In the genomic region with DNA sequence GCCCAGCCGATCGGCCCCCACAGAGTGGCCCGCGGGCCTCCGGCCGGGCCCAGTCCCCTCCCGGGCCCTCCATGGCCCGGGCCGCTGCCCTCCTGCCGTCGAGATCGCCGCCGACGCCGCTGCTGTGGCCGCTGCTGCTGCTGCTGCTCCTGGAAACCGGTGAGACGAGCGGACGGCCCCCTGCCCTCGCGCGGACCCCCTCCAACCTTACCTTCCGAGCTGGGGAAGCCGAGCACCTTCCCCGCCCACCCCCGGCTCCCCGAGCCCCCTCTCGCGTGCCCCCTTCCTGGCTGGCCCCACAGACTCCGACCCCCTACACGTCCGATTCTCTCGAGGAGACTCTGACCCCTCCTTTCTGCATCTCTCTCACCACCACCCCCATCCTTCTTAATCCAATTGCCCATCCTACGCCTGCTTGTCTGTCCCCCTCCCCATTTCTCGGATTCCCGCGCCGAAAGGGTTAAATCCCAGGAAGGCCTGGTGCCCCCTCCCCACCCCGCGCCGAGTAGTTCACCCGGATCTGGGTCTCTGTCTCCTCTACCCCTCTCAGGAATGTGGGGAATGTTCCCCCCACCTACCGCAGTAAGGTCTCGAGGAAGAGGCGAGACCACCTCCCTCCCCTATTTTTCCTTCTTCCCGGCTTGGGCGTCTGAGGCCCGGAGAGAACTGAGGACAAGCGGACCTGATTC, we compare ENCODE assay signal across 8 cellular contexts. TPM values are rescaled to one million over a fixed set of nuclear protein-coding genes. Genes with fewer than 3 reads are reported as not detected.
DNase-seq lines count a peak whose midpoint lies in the region; ATAC-seq and TF ChIP-seq lines count a peak whose summit lies in the region.

No MANE protein-coding gene starts in this region.

- H3K36me3 ChIP-seq in BLaER1 (no peaks in the 10 kb centered on the region; the same call in 1 of the 2 replicates), KMS-11 (ENCODE audit: insufficient read depth) (no peaks in the 10 kb centered on the region), aorta (ENCODE audit: control insufficient read depth in 1 of 2, insufficient read depth in 2 of 2, low read length in 1 of 2) (no peaks in the 10 kb centered on the region)

- peak overlapping the region; percentile 99 for H3K4me3 ChIP-seq in BLaER1
- H3K4me3 ChIP-seq in KMS-11 (IDR thresholded peaks at IDR 0.05; ENCODE audit: insufficient read depth, low read depth, low read length) = no peak overlapping the region
- peak overlapping the region; percentile 76 to 88 for H3K4me3 ChIP-seq in aorta (ENCODE audit: low read length in 2 of 2)

- H3K27ac ChIP-seq in BLaER1 = peak overlapping the region; percentile 99
- no peak overlapping the region for H3K27ac ChIP-seq in KMS-11
- peak overlapping the region; percentile 59 for H3K27ac ChIP-seq in caudate nucleus (ENCODE audit: low read depth, low read length)
- H3K27ac ChIP-seq in aorta (ENCODE audit: low read depth in 1 of 2, low read length in 2 of 2) = peak overlapping the region; percentile 51 to 80

- H3K4me1 ChIP-seq in BLaER1 (peaks cover 50% of the 10 kb centered on the region), KMS-11 (ENCODE audit: low read depth, poor library complexity, severe bottlenecking) (peaks cover 16% of the 10 kb centered on the region), aorta (ENCODE audit: control insufficient read depth in 1 of 2, insufficient read depth in 2 of 2, low read length in 2 of 2) (no peaks in the 10 kb centered on the region)

- intact Hi-C loops in aorta (cut with DNase I) = no loop called here

- DNase-seq in caudate nucleus (lab: John Stamatoyannopoulos, UW) = no peak
- DNase-seq in memory B cell (ENCODE audit: low spot score in 2 of 2) = no peak
- DNase-seq in aorta = peak; percentile 77 to 83
- no peak for DNase-seq in DMS153 (lab: John Stamatoyannopoulos, UW)
- DNase-seq in activated CD4-positive, CD25-positive, alpha-beta regulatory T cell (lab: John Stamatoyannopoulos, UW) = no peak

- H3K9me3 ChIP-seq in BLaER1 = no peaks in the 10 kb centered on the region
- no peaks in the 10 kb centered on the region for H3K9me3 ChIP-seq in aorta (ENCODE audit: control insufficient read depth, low read length)

- H3K27ac Mint-ChIP-seq in memory B cell = no peak overlapping the region

- peaks cover 3% of the 10 kb centered on the region for H3K9me3 Mint-ChIP-seq in memory B cell

- H4K20me1 ChIP-seq in BLaER1 = peaks cover 39% of the 10 kb centered on the region
- H4K20me1 ChIP-seq in KMS-11 (ENCODE audit: insufficient read depth) = no peaks in the 10 kb centered on the region

- peak overlapping the region; percentile 71 for H3K4me3 Mint-ChIP-seq in memory B cell

- TF ChIP-seq CTCF in KMS-11 (conservative IDR thresholded peaks at IDR 0.05; ENCODE audit: low read depth, low read length) = no peak

- H3K79me2 ChIP-seq in KMS-11 (ENCODE audit: insufficient read depth, low read depth) = no peaks in the 10 kb centered on the region

- H3K4me2 ChIP-seq in BLaER1 (peak overlapping the region; percentile 99), KMS-11 (peak overlapping the region; percentile 58)

- H3K36me3 Mint-ChIP-seq in memory B cell = peaks cover 7% of the 10 kb centered on the region

- peak overlapping the region; percentile 84 for H2AFZ ChIP-seq in KMS-11 (ENCODE audit: low read depth)

- no peak for ATAC-seq in memory B cell (ENCODE audit: low read depth)
- ATAC-seq in aorta (ENCODE audit: low FRiP score) = no peak
- ATAC-seq in GM19395 (IDR thresholded peaks at IDR 0.05; ENCODE audit: unreplicated experiment) = no peak

- 0 to 1% methylated on average over 30 to 51 of the region's 51 CpGs for WGBS in aorta, 2 donors

- H3K9ac ChIP-seq in BLaER1 (peak overlapping the region; percentile 98), KMS-11 (peak overlapping the region; percentile 65; the same call in 1 of the 2 replicates)

- peaks cover 31% of the 10 kb centered on the region for H3K27me3 Mint-ChIP-seq in memory B cell

- H3K27me3 ChIP-seq in BLaER1 (no peaks in the 10 kb centered on the region), KMS-11 (ENCODE audit: insufficient read depth, low read depth) (peaks cover 19% of the 10 kb centered on the region), aorta (ENCODE audit: control insufficient read depth in 1 of 2, insufficient read depth in 2 of 2, low read length in 1 of 2) (no peaks in the 10 kb centered on the region)

- peaks cover 27% of the 10 kb centered on the region for H3K4me1 Mint-ChIP-seq in memory B cell

RNA-seq across cellular contexts. Expression of a gene that starts 0.5 kb away (rescaled TPM):
- total RNA-seq in aorta = 10 to 100 TPM; 88.2 to 97.8 TPM
- 10 to 100 TPM; 27.8 to 49.5 TPM for polyA plus RNA-seq in aorta

RNA-seq across cellular contexts. Expression of a gene that starts 37.7 kb away (rescaled TPM):
- 100 to 1,000 TPM; 146 to 161 TPM for total RNA-seq in aorta
- 100 to 1,000 TPM in 1 of 2 donors, 10 to 100 TPM in 1; 43.1 to 109 TPM for polyA plus RNA-seq in aorta

RNA-seq across cellular contexts. Expression of a gene that starts 44.5 kb away (rescaled TPM):
- 10 to 100 TPM; 22.3 to 23.6 TPM for total RNA-seq in aorta
- 10 to 100 TPM in 1 of 2 donors, 1 to 10 TPM in 1; 8.9 to 14.8 TPM for polyA plus RNA-seq in aorta

RNA-seq across cellular contexts. Expression of a gene that starts 59.0 kb away (rescaled TPM):
- total RNA-seq in aorta = 100 to 1,000 TPM in 1 of 2 donors, 10 to 100 TPM in 1; 96.1 to 105 TPM
- polyA plus RNA-seq in aorta = 100 to 1,000 TPM; 207 to 455 TPM

Comparison
In these comparisons a context has a peak if more than half of its experiments do, and no peak if none do; other contexts are left out.
1. DNase-seq: peak in aorta (2 of 2); none in caudate nucleus (0 of 61), memory B cell (0 of 2), DMS153 (single experiment) and activated CD4-positive, CD25-positive, alpha-beta regulatory T cell (0 of 4).